Comparison of ENCODE assay signal across 18 cellular contexts in genomic region chr1:92470216-92470615, GRCh38. TPM values are rescaled to one million over a fixed set of nuclear protein-coding genes. Genes with fewer than 3 reads are reported as not detected.
DNase-seq lines count a peak whose midpoint lies in the region; ATAC-seq and TF ChIP-seq lines count a peak whose summit lies in the region.
"Had no signal": no experiment of that assay in that cellular context is flagged by ENCODE, and none has a peak within 500 bp of the region (broad histone marks: within the 10 kb centered on the region; RNA-seq: fewer than 3 reads in every experiment).

No MANE protein-coding gene starts in this region.

- H3K4me3 ChIP-seq in HL-60 (replicated peaks; ENCODE audit: insufficient read depth, low read length) = no peak overlapping the region
- H3K4me3 ChIP-seq: BLaER1, HAP-1 had no signal

- ATAC-seq in Right ventricle myocardium superior (ENCODE audit: poor library complexity) = peak; percentile 46
- ATAC-seq: CD8-positive, alpha-beta T cell had no signal

- H3K4me1 Mint-ChIP-seq in activated CD4-positive, alpha-beta T cell treated with anti-CD3 and anti-CD28 coated beads, Interleukin-2, amount 10 ng/mL, durations not matched to agents 24 days and 14 days = peaks cover 55% of the 10 kb centered on the region
- peaks cover 59% of the 10 kb centered on the region for H3K4me1 Mint-ChIP-seq in activated CD4-positive, alpha-beta T cell treated with anti-CD3 and anti-CD28 coated beads, Interleukin-2, amount 10 ng/mL, durations not matched to agents 7 days and 5 days

- peaks cover 66% of the 10 kb centered on the region for H3K36me3 Mint-ChIP-seq in activated CD4-positive, alpha-beta T cell treated with anti-CD3 and anti-CD28 coated beads, Interleukin-2, amount 10 ng/mL, durations not matched to agents 24 days and 14 days (ENCODE audit: low read depth)
- peaks cover 48% of the 10 kb centered on the region for H3K36me3 Mint-ChIP-seq in activated CD4-positive, alpha-beta T cell treated with anti-CD3 and anti-CD28 coated beads, Interleukin-2, amount 10 ng/mL, durations not matched to agents 7 days and 5 days (ENCODE audit: low read depth)
- H3K36me3 Mint-ChIP-seq: CD4-positive, CD25-positive, alpha-beta regulatory T cell had no signal

- POLR2A ChIA-PET in activated CD4-positive, alpha-beta T cell treated with anti-CD3 and anti-CD28 coated beads, Interleukin-2, amount 10 ng/mL, durations not matched to agents 7 days and 5 days (lab: Charles Lee) = no interaction called here

- DNase-seq in activated CD4-positive, alpha-beta T cell treated with anti-CD3 and anti-CD28 coated beads, Interleukin-2, amount 10 ng/mL, durations not matched to agents 24 days and 14 days = peak; percentile 26
- DNase-seq in activated CD4-positive, alpha-beta T cell treated with anti-CD3 and anti-CD28 coated beads, Interleukin-2, amount 10 ng/mL, durations not matched to agents 7 days and 5 days = no peak
- DNase-seq in Right ventricle myocardium superior (no peak), cardiac septum (ENCODE audit: low spot score) (no peak), HL-60 (ENCODE audit: low read depth in 1 of 2, low spot score in 1 of 2) (no peak), NOMO-1 treated with DMSO at 0.1 percent for 48 hours (lab: John Stamatoyannopoulos, UW; ENCODE audit: unreplicated experiment) (no peak)
- DNase-seq: Caco-2; CD4-positive, CD25-positive, alpha-beta regulatory T cell; CD8-positive, alpha-beta T cell; DMS153; DND-41; GOT3; HFFc6 had no signal

- H3K27ac Mint-ChIP-seq in activated CD4-positive, alpha-beta T cell treated with anti-CD3 and anti-CD28 coated beads, Interleukin-2, amount 10 ng/mL, durations not matched to agents 24 days and 14 days = no peak overlapping the region
- H3K27ac Mint-ChIP-seq in activated CD4-positive, alpha-beta T cell treated with anti-CD3 and anti-CD28 coated beads, Interleukin-2, amount 10 ng/mL, durations not matched to agents 7 days and 5 days = no peak overlapping the region
- H3K27ac Mint-ChIP-seq: B cell, HFFc6 had no signal

- no peaks in the 10 kb centered on the region for H3K27me3 Mint-ChIP-seq in activated CD4-positive, alpha-beta T cell treated with anti-CD3 and anti-CD28 coated beads, Interleukin-2, amount 10 ng/mL, durations not matched to agents 24 days and 14 days
- H3K27me3 Mint-ChIP-seq in activated CD4-positive, alpha-beta T cell treated with anti-CD3 and anti-CD28 coated beads, Interleukin-2, amount 10 ng/mL, durations not matched to agents 7 days and 5 days = no peaks in the 10 kb centered on the region
- H3K27me3 Mint-ChIP-seq: B cell had no signal

- H3K4me3 Mint-ChIP-seq in activated CD4-positive, alpha-beta T cell treated with anti-CD3 and anti-CD28 coated beads, Interleukin-2, amount 10 ng/mL, durations not matched to agents 24 days and 14 days = no peak overlapping the region
- H3K4me3 Mint-ChIP-seq in activated CD4-positive, alpha-beta T cell treated with anti-CD3 and anti-CD28 coated beads, Interleukin-2, amount 10 ng/mL, durations not matched to agents 7 days and 5 days = no peak overlapping the region
- H3K4me3 Mint-ChIP-seq: B cell; CD4-positive, CD25-positive, alpha-beta regulatory T cell; CD8-positive, alpha-beta T cell; HFFc6 had no signal

- CTCF ChIA-PET in activated CD4-positive, alpha-beta T cell treated with anti-CD3 and anti-CD28 coated beads, Interleukin-2, amount 10 ng/mL, durations not matched to agents 7 days and 5 days (lab: Charles Lee) = interaction anchor here (0.6 kb wide), 1 partner anchor 15 kb away, joined by 3 read pairs; no protein-coding TSS in a partner anchor

- no peak for TF ChIP-seq CTCF in HL-60 (IDR thresholded peaks at IDR 0.05; ENCODE audit: insufficient read depth, low read length)

- peaks cover 5% of the 10 kb centered on the region for H3K9me3 Mint-ChIP-seq in activated CD4-positive, alpha-beta T cell treated with anti-CD3 and anti-CD28 coated beads, Interleukin-2, amount 10 ng/mL, durations not matched to agents 24 days and 14 days
- no peaks in the 10 kb centered on the region for H3K9me3 Mint-ChIP-seq in activated CD4-positive, alpha-beta T cell treated with anti-CD3 and anti-CD28 coated beads, Interleukin-2, amount 10 ng/mL, durations not matched to agents 7 days and 5 days
- H3K9me3 Mint-ChIP-seq: CD8-positive, alpha-beta T cell; HFFc6 had no signal

- H3K27me3 ChIP-seq in HL-60 (ENCODE audit: insufficient read depth, poor library complexity, severe bottlenecking) = no peaks in the 10 kb centered on the region
- H3K27me3 ChIP-seq: BLaER1 had no signal

- intact Hi-C loops in activated CD4-positive, alpha-beta T cell treated with anti-CD3 and anti-CD28 coated beads, Interleukin-2, amount 10 ng/mL, durations not matched to agents 24 days and 14 days (cut with micrococcal nuclease) = loop anchor here (5.0 kb wide), 2 partner anchors 362 to 668 kb away; partner anchors contain the start of gene RPL5
- intact Hi-C loops in Right ventricle myocardium superior (cut with DNase I) (no loop called here), cardiac septum (cut with DNase I) (no loop called here)

- peak overlapping the region; percentile 36 for H3K27ac ChIP-seq in HL-60 (replicated peaks)
- H3K27ac ChIP-seq: 22Rv1, BLaER1, C4-2B had no signal

RNA-seq across cellular contexts. Expression of gene GFI1, which starts 16.5 kb away (rescaled TPM):
- 85.1 and 87.1 TPM in 2 replicates for total RNA-seq in activated CD4-positive, alpha-beta T cell treated with anti-CD3 and anti-CD28 coated beads, Interleukin-2, amount 10 ng/mL, durations not matched to agents 24 days and 14 days
- total RNA-seq in activated CD4-positive, alpha-beta T cell treated with anti-CD3 and anti-CD28 coated beads, Interleukin-2, amount 10 ng/mL, durations not matched to agents 7 days and 5 days = 10 to 100 TPM; 47.8 to 49.6 TPM
- total RNA-seq in Right ventricle myocardium superior = 0.19 TPM
- total RNA-seq in cardiac septum = 0.19 TPM

Comparison
In these comparisons a context has a peak if more than half of its experiments do, and no peak if none do; other contexts are left out.
1. RNA of gene GFI1, which starts 16.5 kb away (total RNA-seq): 85.1 to 87.1 TPM in activated CD4-positive, alpha-beta T cell treated with anti-CD3 and anti-CD28 coated beads, Interleukin-2, amount 10 ng/mL, durations not matched to agents 24 days and 14 days and 47.8 to 49.6 TPM in activated CD4-positive, alpha-beta T cell treated with anti-CD3 and anti-CD28 coated beads, Interleukin-2, amount 10 ng/mL, durations not matched to agents 7 days and 5 days; 0.19 TPM in cardiac septum (single experiment) and 0.19 TPM in Right ventricle myocardium superior (single experiment); every median in the first group is over 10 times any median in the second.